ENCODE assay signal across 10 cellular contexts in the genomic region with DNA sequence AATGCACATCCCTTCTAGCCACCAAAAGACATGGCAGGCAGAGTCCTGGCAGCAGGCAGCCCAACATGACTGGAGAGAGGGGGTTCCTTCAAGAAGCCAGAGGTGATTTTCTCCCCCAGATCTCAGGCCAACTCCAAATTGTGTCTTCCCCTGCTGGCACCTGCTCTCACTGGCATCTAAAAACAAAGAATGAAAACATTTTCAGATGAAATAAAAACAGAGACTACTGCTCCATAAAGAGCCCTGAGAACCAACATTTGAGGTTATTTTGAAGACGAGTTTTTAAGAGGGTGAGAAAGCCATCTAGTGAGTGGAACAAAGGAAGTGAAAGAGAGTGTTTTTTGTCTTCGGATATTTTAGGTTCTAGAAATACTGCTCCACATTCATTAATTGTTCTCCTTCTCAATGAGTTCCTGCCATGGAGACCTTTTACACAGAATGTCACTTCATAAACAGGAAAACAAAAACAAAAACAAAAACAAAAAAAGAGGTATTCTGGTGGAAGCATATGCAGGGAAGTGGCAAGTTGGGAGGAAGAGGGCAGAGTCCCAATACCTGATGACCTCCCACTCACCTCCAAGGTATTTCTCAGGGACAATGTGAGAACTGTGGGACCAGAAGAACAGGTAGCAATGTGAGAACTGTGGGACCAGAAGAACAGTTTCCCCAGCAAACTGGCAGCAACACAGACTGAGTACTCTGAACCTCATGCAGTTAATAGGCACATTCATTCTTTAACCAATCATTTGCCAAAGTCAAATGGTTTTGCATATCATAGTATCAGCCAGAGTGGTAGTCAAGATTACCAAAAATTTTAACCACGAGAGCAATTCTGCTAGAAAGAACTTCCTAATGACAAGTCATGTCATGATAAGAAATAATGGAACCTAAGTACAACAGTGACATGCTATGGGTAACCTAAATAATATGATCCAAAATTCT. TPM values are rescaled to one million over a fixed set of nuclear protein-coding genes. Genes with fewer than 3 reads are reported as not detected.
DNase-seq lines count a peak whose midpoint lies in the region; ATAC-seq, FAIRE-seq and TF ChIP-seq lines count a peak whose summit lies in the region.
"Had no signal": no experiment of that assay in that cellular context is flagged by ENCODE, and none has a peak within 500 bp of the region (broad histone marks: within the 10 kb centered on the region; RNA-seq: fewer than 3 reads in every experiment).

No MANE protein-coding gene starts in this region.

- peak overlapping the region; percentile 72 for H3K27ac ChIP-seq in CD4-positive, alpha-beta T cell (ENCODE audit: low read depth, low read length)
- H3K27ac ChIP-seq in endothelial cell of umbilical vein (ENCODE audit: insufficient read depth, low read depth, low read length), result peak overlapping the region; percentile 48

- no TSS peak for BruUV-seq in endothelial cell of umbilical vein (replicated peaks; lab: Mats Ljungman, UMichigan)

- H3K27me3 Mint-ChIP-seq in CD4-positive, alpha-beta T cell, result no peaks in the 10 kb centered on the region
- H3K27me3 Mint-ChIP-seq in T-helper 1 cell treated with Interleukin-12 subunit alpha and Interleukin-12 subunit beta and Interleukin-4 antibody, amounts not matched to agents 30 μg/mL and 1 μg/mL, for 36 hours (ENCODE audit: low read depth), result no peaks in the 10 kb centered on the region

- CTCF ChIA-PET in CD4-positive, alpha-beta T cell (lab: Charles Lee), result interaction anchor here (0.5 to 2.5 kb wide), 5 partner anchors 11 to 56 kb away, joined by 3 to 12 read pairs (median 6); no protein-coding TSS in a partner anchor
- CTCF ChIA-PET in endothelial cell of umbilical vein (lab: Charles Lee), result interaction anchor here (1.4 to 3.3 kb wide), 3 partner anchors 22 to 57 kb away, joined by 4 to 36 read pairs (median 4); no protein-coding TSS in a partner anchor

- peak; percentile 12 for ATAC-seq in CD4-positive, alpha-beta T cell (ENCODE audit: poor library complexity)
- ATAC-seq in GM19452 (IDR thresholded peaks at IDR 0.05; ENCODE audit: unreplicated experiment) (peak; percentile 47), HG03045 (IDR thresholded peaks at IDR 0.05; ENCODE audit: unreplicated experiment) (no peak), GM21423 (IDR thresholded peaks at IDR 0.05; ENCODE audit: unreplicated experiment) (no peak)

- peaks cover 4% of the 10 kb centered on the region for H4K20me1 ChIP-seq in endothelial cell of umbilical vein (replicated peaks; ENCODE audit: control insufficient read depth, extremely low read depth, insufficient read depth, low read length)

- no peaks in the 10 kb centered on the region for H3K79me2 ChIP-seq in endothelial cell of umbilical vein (ENCODE audit: control insufficient read depth, insufficient read depth, low read length)

- peak overlapping the region; percentile 88 for H3K27ac Mint-ChIP-seq in CD4-positive, alpha-beta T cell
- peak overlapping the region; percentile 97 for H3K27ac Mint-ChIP-seq in T-helper 1 cell treated with Interleukin-12 subunit alpha and Interleukin-12 subunit beta and Interleukin-4 antibody, amounts not matched to agents 30 μg/mL and 1 μg/mL, for 36 hours

- no peak overlapping the region for H2AFZ ChIP-seq in endothelial cell of umbilical vein (ENCODE audit: low read depth, low read length)

- intact Hi-C loops in CD4-positive, alpha-beta T cell (cut with DNase I, micrococcal nuclease), result loop anchor here (1.0 to 5.0 kb wide), 4 partner anchors 32 to 56 kb away; partner anchors contain the start of genes KIAA0319L (in 1 of the 2) and NCDN (in 1 of the 2)
- intact Hi-C loops in endothelial cell of umbilical vein (cut with micrococcal nuclease), result loop anchor here (1.0 to 2.0 kb wide), 2 partner anchors 50 to 56 kb away; partner anchors contain the start of genes KIAA0319L and NCDN

- no peak overlapping the region for H3K9ac ChIP-seq in endothelial cell of umbilical vein (replicated peaks; ENCODE audit: extremely low read depth, insufficient read depth, low read length)

- peak in 3 of 10 experiments; percentile 3 to 4 (median 3) for DNase-seq in CD4-positive, alpha-beta T cell
- DNase-seq in endothelial cell of umbilical vein (ENCODE audit: low read depth, low spot score) (no peak), GM19238 (ENCODE audit: insufficient read length, low spot score) (no peak), NCI-H187 (lab: John Stamatoyannopoulos, UW) (no peak)
- DNase-seq: NCI-H526 had no signal

- no peaks in the 10 kb centered on the region for H3K9me3 Mint-ChIP-seq in CD4-positive, alpha-beta T cell
- H3K9me3 Mint-ChIP-seq in T-helper 1 cell treated with Interleukin-12 subunit alpha and Interleukin-12 subunit beta and Interleukin-4 antibody, amounts not matched to agents 30 μg/mL and 1 μg/mL, for 36 hours, result no peaks in the 10 kb centered on the region
- H3K9me3 Mint-ChIP-seq: neural crest cell had no signal

- H3K4me1 ChIP-seq in endothelial cell of umbilical vein (ENCODE audit: control insufficient read depth, extremely low read depth, insufficient read depth, low read length), result peaks cover 22% of the 10 kb centered on the region

- H3K4me3 ChIP-seq in endothelial cell of umbilical vein (replicated peaks in 1 of 3; ENCODE audit: insufficient read depth in 1 of 3, low read depth in 1 of 3, low read length in 3 of 3), result no peak overlapping the region

- H3K27me3 ChIP-seq in CD4-positive, alpha-beta T cell (ENCODE audit: control insufficient read depth, insufficient read depth, low read length), result no peaks in the 10 kb centered on the region
- no peaks in the 10 kb centered on the region for H3K27me3 ChIP-seq in endothelial cell of umbilical vein (ENCODE audit: control insufficient read depth in 2 of 2, insufficient read depth in 2 of 2, low read length in 2 of 2)

- H3K4me3 Mint-ChIP-seq in CD4-positive, alpha-beta T cell, result peak overlapping the region; percentile 62
- H3K4me3 Mint-ChIP-seq in T-helper 1 cell treated with Interleukin-12 subunit alpha and Interleukin-12 subunit beta and Interleukin-4 antibody, amounts not matched to agents 30 μg/mL and 1 μg/mL, for 36 hours, result peak overlapping the region; percentile 76
- H3K4me3 Mint-ChIP-seq: neural crest cell had no signal

- peaks cover 79% of the 10 kb centered on the region for H3K4me1 Mint-ChIP-seq in CD4-positive, alpha-beta T cell (ENCODE audit: low read depth)
- H3K4me1 Mint-ChIP-seq in T-helper 1 cell treated with Interleukin-12 subunit alpha and Interleukin-12 subunit beta and Interleukin-4 antibody, amounts not matched to agents 30 μg/mL and 1 μg/mL, for 36 hours (ENCODE audit: low read depth), result peaks cover 64% of the 10 kb centered on the region
- H3K4me1 Mint-ChIP-seq: neural crest cell had no signal

- FAIRE-seq in endothelial cell of umbilical vein (lab: Jason Lieb, UNC), result no peak

- H3K9me1 ChIP-seq in endothelial cell of umbilical vein (replicated peaks; ENCODE audit: control insufficient read depth, extremely low read depth, insufficient read depth, low read length), result no peaks in the 10 kb centered on the region

- no peaks in the 10 kb centered on the region for H3K36me3 ChIP-seq in endothelial cell of umbilical vein (ENCODE audit: control insufficient read depth in 2 of 2, extremely low read depth in 1 of 2, insufficient read depth in 2 of 2, low read length in 2 of 2)

- peak overlapping the region; percentile 54 for H3K4me2 ChIP-seq in endothelial cell of umbilical vein (ENCODE audit: insufficient read depth, low read length)

- no peaks in the 10 kb centered on the region for H3K9me3 ChIP-seq in CD4-positive, alpha-beta T cell (ENCODE audit: control insufficient read depth, low read length)
- H3K9me3 ChIP-seq in endothelial cell of umbilical vein (replicated peaks; ENCODE audit: control insufficient read depth, insufficient read depth, low read length), result no peaks in the 10 kb centered on the region

- no peak for TF ChIP-seq CTCF in CD4-positive, alpha-beta T cell (IDR thresholded peaks at IDR 0.05)
- no peak for TF ChIP-seq CTCF in endothelial cell of umbilical vein (IDR thresholded peaks at IDR 0.05; ENCODE audit: extremely low read depth in 1 of 2, insufficient read depth in 1 of 2, low read depth in 1 of 2, low read length in 2 of 2)

- no peak for TF ChIP-seq POLR2A in endothelial cell of umbilical vein (IDR thresholded peaks at IDR 0.05; ENCODE audit: low read depth, low read length)

- no peaks in the 10 kb centered on the region for H3K36me3 Mint-ChIP-seq in CD4-positive, alpha-beta T cell (ENCODE audit: low read depth)
- peaks cover 48% of the 10 kb centered on the region for H3K36me3 Mint-ChIP-seq in T-helper 1 cell treated with Interleukin-12 subunit alpha and Interleukin-12 subunit beta and Interleukin-4 antibody, amounts not matched to agents 30 μg/mL and 1 μg/mL, for 36 hours (ENCODE audit: low read depth)

- POLR2A ChIA-PET in CD4-positive, alpha-beta T cell (lab: Charles Lee), result interaction anchor here (0.7 to 3.4 kb wide), 17 partner anchors 9 to 314 kb away, joined by 3 to 38 read pairs (median 6); partner anchors contain the start of genes KIAA0319L, NCDN and SFPQ
- POLR2A ChIA-PET in endothelial cell of umbilical vein (lab: Charles Lee), result no interaction called here

- dilution Hi-C loops in endothelial cell of umbilical vein (cut with MboI; ENCODE audit: extremely low pct_ligation_motif_present, low sequenced_read_pairs), result no loop called here

TF ChIP-seq in endothelial cell of umbilical vein, 7 proteins besides CTCF, POLR2A, EP300 and RAD21 (continues in another document):
- no peak for TF ChIP-seq GATA2 (IDR thresholded peaks at IDR 0.05; ENCODE audit: insufficient read depth, insufficient read length, low read depth, low read length)

RNA-seq across cellular contexts. Expression of gene KIAA0319L, which starts 50.0 kb away (rescaled TPM):
- 10 to 100 TPM; 50.9 to 53.3 TPM for total RNA-seq in CD4-positive, alpha-beta T cell
- total RNA-seq in endothelial cell of umbilical vein, result 43.4 and 45.3 TPM in 2 replicates
- polyA plus RNA-seq in endothelial cell of umbilical vein, result 31.2 and 31.4 TPM in 2 replicates
- polyA plus RNA-seq in endothelial cell of umbilical vein (2011; cell fraction: cytosol; rRNA removed), result 31.8 and 34.4 TPM in 2 replicates
- polyA plus RNA-seq in endothelial cell of umbilical vein (2011; cell fraction: nucleus; rRNA removed), result 69.8 and 73.4 TPM in 2 replicates
- 27.3 and 27.8 TPM in 2 replicates for polyA plus RNA-seq in endothelial cell of umbilical vein (2012)
- polyA minus RNA-seq in endothelial cell of umbilical vein, result 79.3 and 86.4 TPM in 2 replicates
- 19.5 TPM for polyA minus RNA-seq in endothelial cell of umbilical vein (2011; cell fraction: cytosol; rRNA and poly(A)+ RNA removed)
- polyA minus RNA-seq in endothelial cell of umbilical vein (2011; cell fraction: nucleus; rRNA and poly(A)+ RNA removed), result 57.3 and 92.4 TPM in 2 replicates

RNA-seq across cellular contexts. Expression of gene NCDN, which starts 50.4 kb away (rescaled TPM):
- total RNA-seq in CD4-positive, alpha-beta T cell, result 10 to 100 TPM; 12.8 to 14.2 TPM
- total RNA-seq in endothelial cell of umbilical vein, result 22.0 and 22.3 TPM in 2 replicates
- 16.7 and 17.3 TPM in 2 replicates for polyA plus RNA-seq in endothelial cell of umbilical vein
- polyA plus RNA-seq in endothelial cell of umbilical vein (2011; cell fraction: cytosol; rRNA removed), result 12.0 and 15.3 TPM in 2 replicates
- 11.8 and 12.7 TPM in 2 replicates for polyA plus RNA-seq in endothelial cell of umbilical vein (2011; cell fraction: nucleus; rRNA removed)
- polyA plus RNA-seq in endothelial cell of umbilical vein (2012), result 13.5 and 13.9 TPM in 2 replicates
- polyA minus RNA-seq in endothelial cell of umbilical vein, result 10.2 and 12.8 TPM in 2 replicates
- 13.2 TPM for polyA minus RNA-seq in endothelial cell of umbilical vein (2011; cell fraction: cytosol; rRNA and poly(A)+ RNA removed)
- polyA minus RNA-seq in endothelial cell of umbilical vein (2011; cell fraction: nucleus; rRNA and poly(A)+ RNA removed), result 7.0 and 12.0 TPM in 2 replicates

Comparison
In these comparisons a context has a peak if more than half of its experiments do, and no peak if none do; other contexts are left out.
1. ATAC-seq: peak in CD4-positive, alpha-beta T cell (single experiment) and GM19452 (single experiment); none in HG03045 (single experiment) and GM21423 (single experiment).